In the genomic region with DNA sequence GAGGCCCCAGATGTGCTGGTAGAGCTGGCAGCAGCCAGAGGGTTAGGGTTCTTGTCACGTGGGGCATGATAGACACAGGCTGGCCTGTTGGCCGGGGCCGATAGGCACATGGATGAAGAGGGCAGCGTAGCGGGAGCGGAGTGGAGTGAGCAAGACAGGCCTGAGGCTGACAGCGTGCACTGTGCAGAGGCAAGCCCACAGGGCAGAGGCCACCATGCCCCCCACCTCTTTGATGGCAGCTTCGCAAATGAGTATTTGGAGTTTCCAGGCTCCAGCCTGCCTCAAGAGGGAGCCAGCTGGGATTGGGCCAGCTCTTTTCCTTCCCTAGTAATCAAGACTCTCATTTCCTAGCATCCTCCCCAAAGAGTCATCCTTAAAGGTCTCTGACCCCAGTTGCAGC, we compare ENCODE assay signal across 1 cellular context.
TF ChIP-seq lines count a peak whose summit lies in the region.

No MANE protein-coding gene starts in this region.

TF ChIP-seq in SK-N-SH, 30 proteins besides CTCF, POLR2A, EP300 and RAD21 (continued from another document):
- TF ChIP-seq, protein P1, sequence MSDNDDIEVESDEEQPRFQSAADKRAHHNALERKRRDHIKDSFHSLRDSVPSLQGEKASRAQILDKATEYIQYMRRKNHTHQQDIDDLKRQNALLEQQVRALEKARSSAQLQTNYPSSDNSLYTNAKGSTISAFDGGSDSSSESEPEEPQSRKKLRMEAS (IDR thresholded peaks at IDR 0.05; ENCODE audit: low read depth) = no peak
